ENCODE assay signal across 20 cellular contexts in genomic region chr14:53409974-53410373, GRCh38.
DNase-seq lines count a peak whose midpoint lies in the region; ATAC-seq, FAIRE-seq and TF ChIP-seq lines count a peak whose summit lies in the region.
"Had no signal": no experiment of that assay in that cellular context is flagged by ENCODE, and none has a peak within 500 bp of the region (broad histone marks: within the 10 kb centered on the region; RNA-seq: fewer than 3 reads in every experiment).

No MANE protein-coding gene starts in this region.

- no peak overlapping the region for H3K14ac ChIP-seq in IMR-90 (replicated peaks; ENCODE audit: low read depth, low read length)
- H3K14ac ChIP-seq in H1 (ENCODE audit: insufficient read length) = no peak overlapping the region

- H3K23me2 ChIP-seq in H1 (ENCODE audit: low read depth, low read length) = no peaks in the 10 kb centered on the region

- CTCF ChIA-PET in IMR-90 (lab: Yijun Ruan, JAX) (interaction anchor here (0.6 to 1.3 kb wide), 2 partner anchors 15 to 48 kb away, joined by 3 to 4 read pairs; no protein-coding TSS in a partner anchor), H1 (lab: Charles Lee; ENCODE audit: partially characterized antibody) (interaction anchor here (0.7 to 1.7 kb wide), 3 partner anchors 22 to 928 kb away, joined by 3 to 6 read pairs (median 3); no protein-coding TSS in a partner anchor)

- H2AFZ ChIP-seq in IMR-90 (replicated peaks; ENCODE audit: low read length, poor library complexity) = peak overlapping the region; percentile 34
- no peak overlapping the region for H2AFZ ChIP-seq in H1 (ENCODE audit: low read length)

- H2BK15ac ChIP-seq in IMR-90 (ENCODE audit: low read depth, low read length) = peak overlapping the region; percentile 35; the same call in 1 of the 3 replicates
- H2BK15ac ChIP-seq in H1 (ENCODE audit: low read length) = no peak overlapping the region
- H2BK15ac ChIP-seq in mesendoderm (replicated peaks; ENCODE audit: low read depth) = no peak overlapping the region

- H4K5ac ChIP-seq in IMR-90 (ENCODE audit: low read depth, low read length) (peak overlapping the region; percentile 33; the same call in 1 of the 2 replicates), H1 (ENCODE audit: insufficient read length, low read depth, low read length) (no peak overlapping the region), mesendoderm (ENCODE audit: low read length) (no peak overlapping the region)

- H3K23ac ChIP-seq in IMR-90 (ENCODE audit: low read depth, low read length) (no peak overlapping the region), H1 (ENCODE audit: insufficient read length) (no peak overlapping the region), mesendoderm (ENCODE audit: low read length) (no peak overlapping the region)

- H2BK5ac ChIP-seq in IMR-90 (ENCODE audit: low read depth, low read length, poor library complexity, severe bottlenecking) (peak overlapping the region; percentile 63), H1 (ENCODE audit: low read depth, low read length) (no peak overlapping the region), mesendoderm (ENCODE audit: low read length) (no peak overlapping the region)

- no peaks in the 10 kb centered on the region for H3K36me3 ChIP-seq in IMR-90 (ENCODE audit: control insufficient read depth, insufficient read depth, low read length)
- H3K36me3 ChIP-seq in H1 (ENCODE audit: control insufficient read depth in 2 of 4, insufficient read depth in 4 of 4, low read length in 3 of 4) = no peaks in the 10 kb centered on the region
- no peaks in the 10 kb centered on the region for H3K36me3 ChIP-seq in mesendoderm (ENCODE audit: control insufficient read depth, insufficient read depth, low read length)
- H3K36me3 ChIP-seq: Peyer's patch, thoracic aorta had no signal

- peak overlapping the region in 1 of 2 experiments; percentile 58; a peak in 2 of 4 replicates for H4K8ac ChIP-seq in IMR-90 (ENCODE audit: low read depth in 2 of 2, low read length in 2 of 2)
- no peak overlapping the region for H4K8ac ChIP-seq in H1 (ENCODE audit: extremely low read depth, insufficient read depth, low read length)
- H4K8ac ChIP-seq in mesendoderm (ENCODE audit: low read depth, low read length) = no peak overlapping the region

- peak overlapping the region; percentile 46; the same call in 1 of the 2 replicates for H3K27ac ChIP-seq in IMR-90 (ENCODE audit: insufficient read depth, low read length)
- no peak overlapping the region for H3K27ac ChIP-seq in H1 (ENCODE audit: low read depth, low read length)
- no peak overlapping the region for H3K27ac ChIP-seq in mesendoderm (ENCODE audit: low read depth, low read length)
- H3K27ac ChIP-seq: body of pancreas, Peyer's patch, thoracic aorta had no signal

- no peaks in the 10 kb centered on the region for H3K4me1 Mint-ChIP-seq in stimulated activated naive CD8-positive, alpha-beta T cell treated with anti-CD3 and anti-CD28 coated beads, Interleukin-15, amount 100 ng/mL, for 72 hours
- H3K4me1 Mint-ChIP-seq: activated CD8-positive, alpha-beta memory T cell treated with anti-CD3 and anti-CD28 coated beads, Interleukin-2, amount 10 ng/mL, durations not matched to agents 7 days and 5 days had no signal

- H3K9me1 ChIP-seq in IMR-90 (ENCODE audit: insufficient read depth, low read length) = peaks cover 4% of the 10 kb centered on the region

- H3K4me1 ChIP-seq in IMR-90 (ENCODE audit: control insufficient read depth, insufficient read depth, low read length) = peaks cover 10% of the 10 kb centered on the region
- no peaks in the 10 kb centered on the region for H3K4me1 ChIP-seq in H1 (replicated peaks in 1 of 4; ENCODE audit: control insufficient read depth in 3 of 4, insufficient read depth in 4 of 4, low read length in 3 of 4)
- H3K4me1 ChIP-seq in mesendoderm (ENCODE audit: control insufficient read depth, low read depth, low read length) = no peaks in the 10 kb centered on the region
- H3K4me1 ChIP-seq: body of pancreas, Peyer's patch had no signal

- H3K4ac ChIP-seq in IMR-90 (ENCODE audit: low read depth, low read length) (peak overlapping the region; percentile 77), H1 (replicated peaks; ENCODE audit: insufficient read length, low read depth, low read length) (no peak overlapping the region), mesendoderm (ENCODE audit: low read depth, low read length) (no peak overlapping the region)

- H2AK9ac ChIP-seq in IMR-90 (replicated peaks; ENCODE audit: low read depth, low read length, poor library complexity) = no peak overlapping the region

- TF ChIP-seq POLR2A in IMR-90 (IDR thresholded peaks at IDR 0.05; ENCODE audit: low read depth, low read length) (no peak), H1 (IDR thresholded peaks at IDR 0.05; ENCODE audit: control extremely low read depth in 1 of 2, low read depth in 2 of 2, low read length in 2 of 2) (no peak)

- H2AK5ac ChIP-seq in IMR-90 (ENCODE audit: low read depth, low read length) (peak overlapping the region; percentile 36; the same call in 1 of the 2 replicates), H1 (ENCODE audit: low read depth, low read length) (no peak overlapping the region), mesendoderm (ENCODE audit: low read length) (no peak overlapping the region)

- no peaks in the 10 kb centered on the region for H3K27me3 ChIP-seq in IMR-90 (ENCODE audit: control insufficient read depth, insufficient read depth, low read length)
- H3K27me3 ChIP-seq in H1 (replicated peaks in 1 of 4; ENCODE audit: control insufficient read depth in 3 of 4, extremely low read depth in 1 of 4, insufficient read depth in 3 of 4, low read length in 3 of 4) = no peaks in the 10 kb centered on the region
- no peaks in the 10 kb centered on the region for H3K27me3 ChIP-seq in mesendoderm (ENCODE audit: insufficient read depth, low read length, poor library complexity)
- H3K27me3 ChIP-seq: body of pancreas, Peyer's patch had no signal

- H3K27me3 Mint-ChIP-seq in stimulated activated naive CD8-positive, alpha-beta T cell treated with anti-CD3 and anti-CD28 coated beads, Interleukin-15, amount 100 ng/mL, for 72 hours = no peaks in the 10 kb centered on the region
- H3K27me3 Mint-ChIP-seq: activated CD8-positive, alpha-beta memory T cell treated with anti-CD3 and anti-CD28 coated beads, Interleukin-2, amount 10 ng/mL, durations not matched to agents 7 days and 5 days; activated naive CD8-positive, alpha-beta T cell had no signal

- TF ChIP-seq RAD21 in IMR-90 (IDR thresholded peaks at IDR 0.05; ENCODE audit: low read length) (no peak), H1 (IDR thresholded peaks at IDR 0.05 in 1 of 2, conservative IDR thresholded peaks at IDR 0.05 in 1 of 2; ENCODE audit: low read depth in 2 of 2, low read length in 2 of 2) (no peak)

- H4K20me1 ChIP-seq in IMR-90 (ENCODE audit: insufficient read depth, low read length) (no peaks in the 10 kb centered on the region), H1 (replicated peaks in 1 of 2; ENCODE audit: control insufficient read depth in 1 of 2, insufficient read depth in 2 of 2, low read length in 2 of 2) (no peaks in the 10 kb centered on the region)

- H3K4me3 ChIP-seq in IMR-90 (ENCODE audit: insufficient read depth, low read depth, low read length) (no peak overlapping the region), H1 (ENCODE audit: extremely low read depth in 1 of 4, insufficient read depth in 2 of 4, low read depth in 3 of 4, low read length in 4 of 4) (no peak overlapping the region), mesendoderm (ENCODE audit: low read length) (no peak overlapping the region)
- H3K4me3 ChIP-seq: body of pancreas, Peyer's patch, thoracic aorta had no signal

- no peak overlapping the region; the same call in 1 of the 2 replicates for H3K56ac ChIP-seq in IMR-90 (ENCODE audit: extremely low read depth, insufficient read depth, low read length)
- H3K56ac ChIP-seq in H1 (replicated peaks; ENCODE audit: insufficient read length, low read depth, low read length) = no peak overlapping the region
- H3K56ac ChIP-seq in mesendoderm (ENCODE audit: low read length) = no peak overlapping the region

- DNase-seq in EH (ENCODE audit: low read depth) = peak; percentile 72
- DNase-seq in IMR-90 = peak; percentile 71
- no peak for DNase-seq in H1 (ENCODE audit: low read depth in 1 of 2, low spot score in 2 of 2)
- peak; percentile 31 for DNase-seq in mesendoderm
- DNase-seq in HPDE6-E6E7 (ENCODE audit: extremely low spot score) = no peak
- DNase-seq in hippocampal formation (lab: John Stamatoyannopoulos, UW) = no peak
- DNase-seq in iPS-NIHi11 (ENCODE audit: low spot score) = no peak
- no peak for DNase-seq in stimulated activated naive CD8-positive, alpha-beta T cell treated with anti-CD3 and anti-CD28 coated beads, Interleukin-15, amount 100 ng/mL, for 72 hours
- DNase-seq: activated CD8-positive, alpha-beta memory T cell treated with anti-CD3 and anti-CD28 coated beads, Interleukin-2, amount 10 ng/mL, durations not matched to agents 7 days and 5 days; body of pancreas; dermis blood vessel endothelial cell; H7; KG1; NCI-H1048; NCI-H1930; NCI-H345; Peyer's patch had no signal

- intact Hi-C loops in IMR-90 (cut with micrococcal nuclease) = loop anchor here (2.0 kb wide), 1 partner anchor 41 kb away; no protein-coding TSS in a partner anchor

- no peaks in the 10 kb centered on the region for H3K9me3 ChIP-seq in IMR-90 (ENCODE audit: control insufficient read depth, insufficient read depth, low read length)
- no peaks in the 10 kb centered on the region for H3K9me3 ChIP-seq in H1 (ENCODE audit: insufficient read depth in 2 of 2, low read depth in 1 of 2, low read length in 1 of 2)
- H3K9me3 ChIP-seq: body of pancreas, Peyer's patch, thoracic aorta had no signal

- H2BK12ac ChIP-seq in H1 (ENCODE audit: low read depth, low read length) = no peak overlapping the region

- peak overlapping the region; percentile 54 for H4K91ac ChIP-seq in IMR-90 (ENCODE audit: insufficient read depth, low read depth, low read length)
- no peak overlapping the region for H4K91ac ChIP-seq in H1 (replicated peaks; ENCODE audit: insufficient read length, low read length)

- no peak overlapping the region for H3K4me3 Mint-ChIP-seq in stimulated activated naive CD8-positive, alpha-beta T cell treated with anti-CD3 and anti-CD28 coated beads, Interleukin-15, amount 100 ng/mL, for 72 hours
- H3K4me3 Mint-ChIP-seq: activated CD8-positive, alpha-beta memory T cell treated with anti-CD3 and anti-CD28 coated beads, Interleukin-2, amount 10 ng/mL, durations not matched to agents 7 days and 5 days; activated naive CD8-positive, alpha-beta T cell had no signal

- peak; percentile 47 for ATAC-seq in IMR-90 (ENCODE audit: low read depth)
- no peak for ATAC-seq in stimulated activated naive CD8-positive, alpha-beta T cell treated with anti-CD3 and anti-CD28 coated beads, Interleukin-15, amount 100 ng/mL, for 72 hours
- ATAC-seq: activated CD8-positive, alpha-beta memory T cell treated with anti-CD3 and anti-CD28 coated beads, Interleukin-2, amount 10 ng/mL, durations not matched to agents 7 days and 5 days; body of pancreas had no signal

- no peaks in the 10 kb centered on the region for H3K79me2 ChIP-seq in H1 (ENCODE audit: control insufficient read depth in 1 of 2, insufficient read depth in 2 of 2, low read length in 2 of 2)
- H3K79me2 ChIP-seq in mesendoderm (ENCODE audit: control insufficient read depth, insufficient read depth, low read length) = no peaks in the 10 kb centered on the region

- no peak for TF ChIP-seq CTCF in IMR-90 (conservative IDR thresholded peaks at IDR 0.05; ENCODE audit: low read depth, low read length)
- no peak for TF ChIP-seq CTCF in H1 (IDR thresholded peaks at IDR 0.05; ENCODE audit: control extremely low read depth in 1 of 3, insufficient read depth in 1 of 3, low read depth in 1 of 3, low read length in 3 of 3)

- WGBS in IMR-90 (ENCODE audit: extremely low coverage in 2 of 2, insufficient read length in 1 of 2), 2 experiments = no CpG with 5 or more reads among the region's 4 CpGs
- WGBS in H1 (ENCODE audit: extremely low coverage in 1 of 2, insufficient coverage in 1 of 2, insufficient read length in 1 of 2, insufficient replicate concordance in 2 of 2, low coverage in 1 of 2, low lambda C conversion rate in 2 of 2, missing lambda C conversion rate in 1 of 2), 2 experiments = 87% methylated on average over 4 of the region's 4 CpGs; no CpG with 5 or more reads in 1 of the 2 experiments
- WGBS in mesendoderm (ENCODE audit: extremely low coverage, insufficient coverage, low lambda C conversion rate) = no CpG with 5 or more reads among the region's 4 CpGs

- H3K27ac Mint-ChIP-seq in stimulated activated naive CD8-positive, alpha-beta T cell treated with anti-CD3 and anti-CD28 coated beads, Interleukin-15, amount 100 ng/mL, for 72 hours = no peak overlapping the region
- H3K27ac Mint-ChIP-seq: activated CD8-positive, alpha-beta memory T cell treated with anti-CD3 and anti-CD28 coated beads, Interleukin-2, amount 10 ng/mL, durations not matched to agents 7 days and 5 days; activated naive CD8-positive, alpha-beta T cell had no signal

- H3K79me1 ChIP-seq in IMR-90 (ENCODE audit: low read depth in 1 of 2, low read length in 2 of 2) (no peaks in the 10 kb centered on the region), H1 (ENCODE audit: low read depth, low read length) (no peaks in the 10 kb centered on the region), mesendoderm (ENCODE audit: low read length) (no peaks in the 10 kb centered on the region)

- no peaks in the 10 kb centered on the region for H3K9me3 Mint-ChIP-seq in stimulated activated naive CD8-positive, alpha-beta T cell treated with anti-CD3 and anti-CD28 coated beads, Interleukin-15, amount 100 ng/mL, for 72 hours

- peak overlapping the region; percentile 89 for H2BK120ac ChIP-seq in IMR-90 (ENCODE audit: low read depth, low read length)
- no peak overlapping the region for H2BK120ac ChIP-seq in H1 (replicated peaks; ENCODE audit: low read depth, low read length)
- no peak overlapping the region for H2BK120ac ChIP-seq in mesendoderm (ENCODE audit: low read depth, low read length)

- BruUV-seq in IMR-90 (replicated peaks; lab: Mats Ljungman, UMichigan) = no TSS peak

- in situ Hi-C loops in IMR-90 (cut with MboI; ENCODE audit: low sequenced_read_pairs) = no loop called here

- no peak overlapping the region for H3K9ac ChIP-seq in IMR-90 (ENCODE audit: low read depth, low read length)
- H3K9ac ChIP-seq in H1 (replicated peaks in 1 of 4; ENCODE audit: extremely low read depth in 1 of 4, low read depth in 3 of 4, low read length in 3 of 4) = no peak overlapping the region
- no peak overlapping the region for H3K9ac ChIP-seq in mesendoderm (ENCODE audit: low read length)

- dilution Hi-C loops in IMR-90 (cut with HindIII; ENCODE audit: low sequenced_read_pairs, unreplicated experiment) = no loop called here

- FAIRE-seq in H1 (lab: Jason Lieb, UNC) = peak; percentile 24
- FAIRE-seq: GM19239 had no signal

- POLR2A ChIA-PET in IMR-90 (lab: Charles Lee; ENCODE audit: unreplicated experiment) (no interaction called here), H1 (lab: Charles Lee; ENCODE audit: partially characterized antibody) (no interaction called here)

- H3K4me2 ChIP-seq in IMR-90 (ENCODE audit: low read depth, low read length) (peak overlapping the region; percentile 36; the same call in 1 of the 2 replicates), H1 (ENCODE audit: insufficient read depth in 1 of 2, low read depth in 2 of 2, low read length in 2 of 2) (no peak overlapping the region), mesendoderm (ENCODE audit: low read length) (no peak overlapping the region)

- H3K18ac ChIP-seq in IMR-90 (ENCODE audit: low read depth, low read length) (peak overlapping the region; percentile 55), H1 (ENCODE audit: extremely low read depth, low read length) (no peak overlapping the region), mesendoderm (ENCODE audit: low read length) (no peak overlapping the region)

- TF ChIP-seq EP300 in H1 (IDR thresholded peaks at IDR 0.05; ENCODE audit: borderline replicate concordance in 1 of 2, low read depth in 2 of 2, low read length in 2 of 2) = no peak

- H2BK20ac ChIP-seq in IMR-90 (ENCODE audit: low read depth, low read length) = peak overlapping the region; percentile 87
- H2BK20ac ChIP-seq in H1 (ENCODE audit: low read length) = no peak overlapping the region

Comparison
In these comparisons a context has a peak if more than half of its experiments do, and no peak if none do; other contexts are left out.
1. DNase-seq: peak in EH (single experiment), IMR-90 (single experiment) and mesendoderm (single experiment); none in H1 (0 of 2), HPDE6-E6E7 (single experiment), hippocampal formation (0 of 2), iPS-NIHi11 (single experiment) and stimulated activated naive CD8-positive, alpha-beta T cell treated with anti-CD3 and anti-CD28 coated beads, Interleukin-15, amount 100 ng/mL, for 72 hours (0 of 2).